Comparison of ENCODE assay signal across 8 cellular contexts in the genomic region with DNA sequence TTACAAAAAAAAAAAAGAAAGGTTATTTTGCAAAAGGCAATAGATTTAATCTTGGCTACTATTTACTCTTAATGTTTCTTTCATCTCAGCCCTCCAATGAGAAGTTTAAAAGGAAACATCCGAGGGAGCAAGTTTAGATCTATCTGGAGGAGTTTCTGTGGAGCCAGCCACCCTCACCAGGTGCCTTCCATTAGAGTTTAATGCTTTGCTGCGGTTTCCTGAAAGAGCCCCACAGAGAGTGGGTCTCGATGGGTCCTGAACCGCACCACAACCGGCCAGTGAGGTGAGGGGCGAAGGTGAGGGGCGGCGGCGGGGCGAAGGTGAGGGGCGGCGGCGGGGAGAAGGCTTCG. TPM values are rescaled to one million over a fixed set of nuclear protein-coding genes. Genes with fewer than 3 reads are reported as not detected.
DNase-seq lines count a peak whose midpoint lies in the region; ATAC-seq and TF ChIP-seq lines count a peak whose summit lies in the region.

No MANE protein-coding gene starts in this region.

- peak overlapping the region; percentile 94 for H3K27ac Mint-ChIP-seq in CD8-positive, alpha-beta T cell
- H3K27ac Mint-ChIP-seq in nephron = peak overlapping the region; percentile 89 to 98 (median 97)

- peaks cover 12% of the 10 kb centered on the region for H3K4me1 ChIP-seq in CD8-positive, alpha-beta T cell (ENCODE audit: insufficient read depth, low read length)
- H3K4me1 ChIP-seq in HAP-1 (peaks cover 12% of the 10 kb centered on the region), RWPE2 (ENCODE audit: insufficient read depth, poor library complexity, severe bottlenecking) (no peaks in the 10 kb centered on the region)

- ATAC-seq in CD8-positive, alpha-beta T cell = peak; percentile 3
- peak; percentile 6; the same call in 2 of the 3 replicates for ATAC-seq in RWPE2 (ENCODE audit: low read depth)

- no peaks in the 10 kb centered on the region for H3K27me3 Mint-ChIP-seq in CD8-positive, alpha-beta T cell (ENCODE audit: low read depth)
- peaks cover 4% of the 10 kb centered on the region for H3K27me3 Mint-ChIP-seq in nephron (ENCODE audit: low read depth)

- peaks cover 4% of the 10 kb centered on the region for H3K9me3 Mint-ChIP-seq in CD8-positive, alpha-beta T cell
- H3K9me3 Mint-ChIP-seq in nephron = no peaks in the 10 kb centered on the region

- peaks cover 3% of the 10 kb centered on the region for H3K36me3 Mint-ChIP-seq in CD8-positive, alpha-beta T cell
- no peaks in the 10 kb centered on the region for H3K36me3 Mint-ChIP-seq in nephron (ENCODE audit: low read depth)

- in situ Hi-C loops in HAP-1 (cut with MboI; ENCODE audit: low sequenced_read_pairs) = no loop called here

- intact Hi-C loops in CD8-positive, alpha-beta T cell (cut with DNase I, micrococcal nuclease) = loop anchor here (1.0 to 5.0 kb wide), 4 partner anchors 687 to 1736 kb away; a partner anchor contains a TSS

- no peak for DNase-seq in CD8-positive, alpha-beta T cell
- DNase-seq in HAP-1 (ENCODE audit: low spot score in 2 of 2) (peak in 1 of 2 experiments; percentile 21), RWPE2 (ENCODE audit: low spot score) (no peak), epithelial cell of prostate (ENCODE audit: low read depth, low spot score) (no peak), RKO (ENCODE audit: low spot score) (no peak), amniotic stem cell (lab: John Stamatoyannopoulos, UW) (no peak), GOT3 (lab: John Stamatoyannopoulos, UW) (no peak)

- no peaks in the 10 kb centered on the region for H3K27me3 ChIP-seq in CD8-positive, alpha-beta T cell (ENCODE audit: insufficient read depth, low read length)
- H3K27me3 ChIP-seq in HAP-1 (ENCODE audit: low read depth) (no peaks in the 10 kb centered on the region), RWPE2 (ENCODE audit: insufficient read depth, poor library complexity, severe bottlenecking) (no peaks in the 10 kb centered on the region)

- peak overlapping the region; percentile 87 for H3K4me3 ChIP-seq in CD8-positive, alpha-beta T cell (ENCODE audit: low read depth, low read length)
- H3K4me3 ChIP-seq in HAP-1 (peak overlapping the region; percentile 63), RWPE2 (ENCODE audit: severe bottlenecking) (peak overlapping the region; percentile 58)

- peaks cover 16% of the 10 kb centered on the region for H3K4me1 Mint-ChIP-seq in CD8-positive, alpha-beta T cell (ENCODE audit: low read depth)
- H3K4me1 Mint-ChIP-seq in nephron = peaks cover 7% of the 10 kb centered on the region

- POLR2A ChIA-PET in CD8-positive, alpha-beta T cell (lab: Charles Lee) = interaction anchor here (1.5 kb wide), 1 partner anchor 13 kb away, joined by 3 read pairs; no protein-coding TSS in a partner anchor

- peak overlapping the region; percentile 96 for H3K4me3 Mint-ChIP-seq in CD8-positive, alpha-beta T cell
- H3K4me3 Mint-ChIP-seq in nephron = peak overlapping the region; percentile 92 to 99 (median 94)

- no peaks in the 10 kb centered on the region for H3K9me3 ChIP-seq in CD8-positive, alpha-beta T cell (ENCODE audit: low read length)
- no peaks in the 10 kb centered on the region for H3K9me3 ChIP-seq in HAP-1
- H3K9me3 ChIP-seq in RWPE2 (ENCODE audit: severe bottlenecking) = no peaks in the 10 kb centered on the region

- CTCF ChIA-PET in CD8-positive, alpha-beta T cell (lab: Charles Lee) = no interaction called here

- TF ChIP-seq CTCF in CD8-positive, alpha-beta T cell (IDR thresholded peaks at IDR 0.05) = no peak
- TF ChIP-seq CTCF in RWPE2 (IDR thresholded peaks at IDR 0.05; ENCODE audit: poor library complexity, severe bottlenecking) = no peak
- no peak for TF ChIP-seq CTCF in nephron (IDR thresholded peaks at IDR 0.05; ENCODE audit: unreplicated experiment in 3 of 3)

- no peaks in the 10 kb centered on the region for H3K36me3 ChIP-seq in CD8-positive, alpha-beta T cell (ENCODE audit: insufficient read depth, low read length)
- H3K36me3 ChIP-seq in HAP-1 (replicated peaks) = no peaks in the 10 kb centered on the region
- no peaks in the 10 kb centered on the region for H3K36me3 ChIP-seq in RWPE2 (ENCODE audit: low read depth)

- peak overlapping the region; percentile 73 for H3K27ac ChIP-seq in CD8-positive, alpha-beta T cell (ENCODE audit: low read depth, low read length)
- no peak overlapping the region for H3K27ac ChIP-seq in RWPE2 (ENCODE audit: poor library complexity, severe bottlenecking)
- H3K27ac ChIP-seq in epithelial cell of prostate = peak overlapping the region; percentile 20

RNA-seq across cellular contexts. Expression of a gene that starts 0.6 kb away (rescaled TPM):
- 1 to 10 TPM; 3.4 to 3.6 TPM for total RNA-seq in CD8-positive, alpha-beta T cell

RNA-seq across cellular contexts. Expression of a gene that starts 0.8 kb away (rescaled TPM):
- total RNA-seq in CD8-positive, alpha-beta T cell = under 1 TPM; 0.57 to 0.75 TPM
